Comparison of ENCODE assay signal across 9 cellular contexts in genomic region chr6:105757512-105758200, GRCh38.
DNase-seq lines count a peak whose midpoint lies in the region; ATAC-seq, FAIRE-seq and TF ChIP-seq lines count a peak whose summit lies in the region.
"Had no signal": no experiment of that assay in that cellular context is flagged by ENCODE, and none has a peak within 500 bp of the region (broad histone marks: within the 10 kb centered on the region; RNA-seq: fewer than 3 reads in every experiment).

No MANE protein-coding gene starts in this region.

- ATAC-seq in GM21390 (IDR thresholded peaks at IDR 0.05; ENCODE audit: unreplicated experiment) (peak; percentile 97), HG03442 (IDR thresholded peaks at IDR 0.05; ENCODE audit: unreplicated experiment) (peak; percentile 96)
- ATAC-seq in activated naive CD8-positive, alpha-beta T cell treated with anti-CD3 and anti-CD28 coated beads, Interleukin-2, amount 50 U/mL, for 24 hours, result peak; percentile 43

- no peak overlapping the region for H3K4me3 Mint-ChIP-seq in activated naive CD8-positive, alpha-beta T cell treated with anti-CD3 and anti-CD28 coated beads, Interleukin-2, amount 50 U/mL, for 24 hours

- H3K27ac Mint-ChIP-seq in activated naive CD8-positive, alpha-beta T cell treated with anti-CD3 and anti-CD28 coated beads, Interleukin-2, amount 50 U/mL, for 24 hours, result no peak overlapping the region

- no peaks in the 10 kb centered on the region for H3K9me3 Mint-ChIP-seq in activated naive CD8-positive, alpha-beta T cell treated with anti-CD3 and anti-CD28 coated beads, Interleukin-2, amount 50 U/mL, for 24 hours

- in situ Hi-C loops in GM13977 (cut with MboI; ENCODE audit: low pct_unique_long_range_greater_than_20kb, low sequenced_read_pairs, unreplicated experiment), result no loop called here

- H3K4me1 Mint-ChIP-seq in activated naive CD8-positive, alpha-beta T cell treated with anti-CD3 and anti-CD28 coated beads, Interleukin-2, amount 50 U/mL, for 24 hours, result peaks cover 11% of the 10 kb centered on the region

- no peak for FAIRE-seq in GM12891 (lab: Jason Lieb, UNC)
- FAIRE-seq: endometrium had no signal

- peaks cover 1% of the 10 kb centered on the region for H3K27me3 Mint-ChIP-seq in activated naive CD8-positive, alpha-beta T cell treated with anti-CD3 and anti-CD28 coated beads, Interleukin-2, amount 50 U/mL, for 24 hours

- no peaks in the 10 kb centered on the region for H3K36me3 Mint-ChIP-seq in activated naive CD8-positive, alpha-beta T cell treated with anti-CD3 and anti-CD28 coated beads, Interleukin-2, amount 50 U/mL, for 24 hours (ENCODE audit: low read depth)

- no peak for TF ChIP-seq CTCF in GM13977 (IDR thresholded peaks at IDR 0.05; ENCODE audit: extremely low read depth, insufficient read depth, missing control alignments)

- TF ChIP-seq POLR2A in GM12891 (IDR thresholded peaks at IDR 0.05; ENCODE audit: low read depth, low read length), result no peak

- DNase-seq in GM13977 (ENCODE audit: low spot score) (peak; percentile 32), NCI-H526 (lab: John Stamatoyannopoulos, UW) (no peak), amygdala (lab: John Stamatoyannopoulos, UW) (no peak), NCI-H1092 (lab: John Stamatoyannopoulos, UW) (no peak), GM12891 (ENCODE audit: insufficient read length, low spot score) (no peak)
- no peak for DNase-seq in activated naive CD8-positive, alpha-beta T cell treated with anti-CD3 and anti-CD28 coated beads, Interleukin-2, amount 50 U/mL, for 24 hours

TF ChIP-seq in GM12891, 5 proteins besides CTCF, POLR2A, EP300 and RAD21:
- TF ChIP-seq SPI1 (IDR thresholded peaks at IDR 0.05; ENCODE audit: low read depth, low read length), result no peak
- no peak for TF ChIP-seq TAF1 (IDR thresholded peaks at IDR 0.05; ENCODE audit: low read depth, low read length)
- no peak for TF ChIP-seq POU2F2 (IDR thresholded peaks at IDR 0.05; ENCODE audit: low read depth, low read length)
- TF ChIP-seq POLR2AphosphoS5 (IDR thresholded peaks at IDR 0.05; ENCODE audit: low read depth, low read length), result no peak
- no peak for TF ChIP-seq PAX5 (IDR thresholded peaks at IDR 0.05; ENCODE audit: insufficient read depth, low read length, severe bottlenecking)

Comparison
In these comparisons a context has a peak if more than half of its experiments do, and no peak if none do; other contexts are left out.
1. ATAC-seq: peak in every context shown above with its lines; median percentile 97 in GM21390; 96 in HG03442; 43 in activated naive CD8-positive, alpha-beta T cell treated with anti-CD3 and anti-CD28 coated beads, Interleukin-2, amount 50 U/mL, for 24 hours.